Comparison of ENCODE assay signal across 8 cellular contexts in the genomic region with DNA sequence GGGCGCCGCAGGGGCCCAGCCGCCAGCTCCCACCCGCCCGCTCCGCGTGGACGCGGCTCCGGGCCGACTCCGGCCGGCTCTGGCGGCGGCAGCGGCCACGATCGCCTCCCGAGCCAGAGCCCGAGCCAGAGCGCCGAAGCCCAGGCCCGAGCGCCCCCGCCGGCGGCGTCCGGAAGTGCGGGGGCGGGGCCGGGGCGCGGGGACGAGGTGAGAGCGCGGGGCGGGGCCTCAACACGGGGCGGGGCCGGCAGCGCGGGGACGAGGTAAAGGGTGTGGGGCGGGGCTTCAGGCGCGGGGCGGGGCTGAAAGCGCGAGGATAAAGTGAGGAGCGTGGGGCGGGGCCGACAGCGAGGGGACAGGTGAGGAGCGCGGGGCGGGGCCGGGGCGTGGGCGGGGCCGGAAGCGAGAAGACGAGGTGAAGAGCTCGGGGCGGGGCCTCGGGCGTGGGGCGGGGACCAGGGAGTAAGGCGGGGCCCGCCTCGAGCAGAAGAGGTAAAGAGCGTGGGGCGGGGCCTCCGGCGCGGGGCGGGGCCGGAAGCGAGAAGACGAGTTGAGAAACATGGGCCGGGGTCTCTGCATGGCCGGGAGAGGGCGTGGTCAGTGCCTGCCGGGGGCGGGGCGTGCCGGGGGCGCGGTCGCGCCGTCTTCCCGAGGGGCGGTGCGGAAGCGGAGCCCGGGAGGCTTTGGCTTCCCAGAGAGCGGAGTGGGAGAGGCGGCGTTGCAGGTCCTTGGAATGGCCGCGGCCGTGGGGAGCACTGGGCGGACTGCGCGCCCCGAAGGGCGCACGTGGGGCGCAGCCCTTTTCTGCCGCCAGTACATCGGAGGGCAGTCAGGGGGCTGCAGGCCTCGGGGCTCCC. TPM values are rescaled to one million over a fixed set of nuclear protein-coding genes. Genes with fewer than 3 reads are reported as not detected.
DNase-seq lines count a peak whose midpoint lies in the region; ATAC-seq, FAIRE-seq and TF ChIP-seq lines count a peak whose summit lies in the region.

A gene with protein sequence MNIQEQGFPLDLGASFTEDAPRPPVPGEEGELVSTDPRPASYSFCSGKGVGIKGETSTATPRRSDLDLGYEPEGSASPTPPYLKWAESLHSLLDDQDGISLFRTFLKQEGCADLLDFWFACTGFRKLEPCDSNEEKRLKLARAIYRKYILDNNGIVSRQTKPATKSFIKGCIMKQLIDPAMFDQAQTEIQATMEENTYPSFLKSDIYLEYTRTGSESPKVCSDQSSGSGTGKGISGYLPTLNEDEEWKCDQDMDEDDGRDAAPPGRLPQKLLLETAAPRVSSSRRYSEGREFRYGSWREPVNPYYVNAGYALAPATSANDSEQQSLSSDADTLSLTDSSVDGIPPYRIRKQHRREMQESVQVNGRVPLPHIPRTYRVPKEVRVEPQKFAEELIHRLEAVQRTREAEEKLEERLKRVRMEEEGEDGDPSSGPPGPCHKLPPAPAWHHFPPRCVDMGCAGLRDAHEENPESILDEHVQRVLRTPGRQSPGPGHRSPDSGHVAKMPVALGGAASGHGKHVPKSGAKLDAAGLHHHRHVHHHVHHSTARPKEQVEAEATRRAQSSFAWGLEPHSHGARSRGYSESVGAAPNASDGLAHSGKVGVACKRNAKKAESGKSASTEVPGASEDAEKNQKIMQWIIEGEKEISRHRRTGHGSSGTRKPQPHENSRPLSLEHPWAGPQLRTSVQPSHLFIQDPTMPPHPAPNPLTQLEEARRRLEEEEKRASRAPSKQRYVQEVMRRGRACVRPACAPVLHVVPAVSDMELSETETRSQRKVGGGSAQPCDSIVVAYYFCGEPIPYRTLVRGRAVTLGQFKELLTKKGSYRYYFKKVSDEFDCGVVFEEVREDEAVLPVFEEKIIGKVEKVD (minus strand): TSS at position 177 of the 857 bp plus-strand sequence. CDS start 5,698 bp downstream, outside the sequence.

- H3K36me3 Mint-ChIP-seq in CD4-positive, alpha-beta T cell (ENCODE audit: low read depth): peaks cover 16% of the 10 kb centered on the region

- no peaks in the 10 kb centered on the region for H3K9me3 Mint-ChIP-seq in CD4-positive, alpha-beta T cell

- peak within 1 kb of the TSS; percentile 94 for H3K27ac Mint-ChIP-seq in CD4-positive, alpha-beta T cell

- peak within 1 kb of the TSS; percentile 52 for H3K4me3 ChIP-seq in effector memory CD4-positive, alpha-beta T cell (ENCODE audit: insufficient read depth, low read depth, low read length, poor library complexity, severe bottlenecking)

- H3K36me3 ChIP-seq in effector memory CD4-positive, alpha-beta T cell (ENCODE audit: control insufficient read depth, insufficient read depth, low read length): no peaks in the 10 kb centered on the region

- H3K4me3 Mint-ChIP-seq in CD4-positive, alpha-beta T cell: peak within 1 kb of the TSS; percentile 99

- FAIRE-seq in HTR-8/SVneo (lab: Jason Lieb, UNC): peak; percentile 80

- peak within 1 kb of the TSS; percentile 35 for H3K27ac ChIP-seq in CD4-positive, alpha-beta T cell (ENCODE audit: low read depth, low read length)
- H3K27ac ChIP-seq in effector memory CD4-positive, alpha-beta T cell (ENCODE audit: insufficient read depth, low read length, poor library complexity, severe bottlenecking): peak within 1 kb of the TSS; percentile 48

- H3K4me1 Mint-ChIP-seq in CD4-positive, alpha-beta T cell (ENCODE audit: low read depth): peaks cover 61% of the 10 kb centered on the region

- POLR2A ChIA-PET in CD4-positive, alpha-beta T cell (lab: Charles Lee): interaction anchor here (0.5 to 3.5 kb wide), 15 partner anchors 9 to 315 kb away, joined by 3 to 19 read pairs (median 4); a partner anchor contains a TSS
- POLR2A ChIA-PET in activated CD8-positive, alpha-beta memory T cell treated with anti-CD3 and anti-CD28 coated beads for 36 hours (lab: Charles Lee): interaction anchor here (1.0 to 2.8 kb wide), 2 partner anchors 16 to 118 kb away, joined by 3 to 18 read pairs; a partner anchor contains a TSS

- peaks cover 50% of the 10 kb centered on the region for H3K4me1 ChIP-seq in effector memory CD4-positive, alpha-beta T cell (ENCODE audit: control insufficient read depth, insufficient read depth, low read length, poor library complexity, severe bottlenecking)

- TF ChIP-seq CTCF in CD4-positive, alpha-beta T cell (IDR thresholded peaks at IDR 0.05): no peak

- CTCF ChIA-PET in CD4-positive, alpha-beta T cell (lab: Charles Lee): interaction anchor here (0.5 to 1.1 kb wide), 6 partner anchors 21 to 284 kb away, joined by 3 to 5 read pairs (median 3); a partner anchor contains a TSS
- CTCF ChIA-PET in activated CD8-positive, alpha-beta memory T cell treated with anti-CD3 and anti-CD28 coated beads for 36 hours (lab: Charles Lee): no interaction called here

- H3K27me3 ChIP-seq in CD4-positive, alpha-beta T cell (ENCODE audit: control insufficient read depth, insufficient read depth, low read length): no peaks in the 10 kb centered on the region
- no peaks in the 10 kb centered on the region for H3K27me3 ChIP-seq in effector memory CD4-positive, alpha-beta T cell (replicated peaks; ENCODE audit: control insufficient read depth, insufficient read depth, low read length, poor library complexity, severe bottlenecking)

- peak; percentile 100 for DNase-seq in CD4-positive, alpha-beta T cell
- DNase-seq in HTR-8/SVneo (ENCODE audit: insufficient read length, low spot score) (peak; percentile 86), NOMO-1 (lab: John Stamatoyannopoulos, UW; ENCODE audit: unreplicated experiment in 2 of 2) (peak; percentile 95 to 99), medulla oblongata (ENCODE audit: extremely low spot score) (peak; percentile 90)
- DNase-seq in effector memory CD4-positive, alpha-beta T cell: peak; percentile 100
- DNase-seq in stimulated activated CD4-positive, alpha-beta T cell treated with anti-CD3 and anti-CD28 coated beads, TNF-alpha, amount 100 ng/mL, for 48 hours (ENCODE audit: low read depth in 3 of 3): peak; percentile 100

- peak; percentile 86 for ATAC-seq in CD4-positive, alpha-beta T cell (ENCODE audit: poor library complexity)
- ATAC-seq in GM19463 (IDR thresholded peaks at IDR 0.05; ENCODE audit: unreplicated experiment): peak; percentile 58

- H3K27me3 Mint-ChIP-seq in CD4-positive, alpha-beta T cell: no peaks in the 10 kb centered on the region

- intact Hi-C loops in CD4-positive, alpha-beta T cell (cut with DNase I, micrococcal nuclease): loop anchor here (1.0 to 5.0 kb wide), 11 partner anchors 18 to 214 kb away; a partner anchor contains a TSS

- no peaks in the 10 kb centered on the region for H3K9me3 ChIP-seq in CD4-positive, alpha-beta T cell (ENCODE audit: control insufficient read depth, low read length)
- no peaks in the 10 kb centered on the region for H3K9me3 ChIP-seq in effector memory CD4-positive, alpha-beta T cell (ENCODE audit: control insufficient read depth, low read length)

RNA-seq across cellular contexts. Expression of the gene that starts here (rescaled TPM):
- 10 to 100 TPM; 24.7 to 26.3 TPM for total RNA-seq in CD4-positive, alpha-beta T cell
- 10 to 100 TPM; 24.7 to 25.6 TPM for total RNA-seq in activated CD8-positive, alpha-beta memory T cell treated with anti-CD3 and anti-CD28 coated beads for 36 hours

Comparison
In these comparisons a context has a peak if more than half of its experiments do, and no peak if none do; other contexts are left out.
1. Peak in every context shown above with its lines: DNase-seq, ATAC-seq, H3K4me3 ChIP-seq and H3K27ac ChIP-seq.